In genomic region chr1:101236546-101237228, GRCh38 we compare ENCODE assay signal across 8 cellular contexts. TPM values are rescaled to one million over a fixed set of nuclear protein-coding genes. Genes with fewer than 3 reads are reported as not detected.
DNase-seq lines count a peak whose midpoint lies in the region; ATAC-seq, FAIRE-seq and TF ChIP-seq lines count a peak whose summit lies in the region.

TSS of gene S1PR1 (plus strand) at chr1:101237019. CDS start at chr1:101238985, 1,966 bp downstream.

- POLR2A ChIA-PET in A549 (lab: Yijun Ruan, JAX): no interaction called here

- peaks cover 44% of the 10 kb centered on the region for H3K36me3 Mint-ChIP-seq in T-helper 1 cell treated with Interleukin-12 subunit alpha and Interleukin-12 subunit beta and Interleukin-4 antibody, amounts not matched to agents 30 μg/mL and 1 μg/mL, for 36 hours (ENCODE audit: low read depth)
- H3K36me3 Mint-ChIP-seq in astrocyte (ENCODE audit: low read depth, unreplicated experiment): peaks cover 7% of the 10 kb centered on the region

- no peak for TF ChIP-seq POLR2A in A549 (IDR thresholded peaks at IDR 0.05; ENCODE audit: low read length)

- peak within 1 kb of the TSS; percentile 98 for H3K4me3 Mint-ChIP-seq in T-helper 1 cell treated with Interleukin-12 subunit alpha and Interleukin-12 subunit beta and Interleukin-4 antibody, amounts not matched to agents 30 μg/mL and 1 μg/mL, for 36 hours
- H3K4me3 Mint-ChIP-seq in astrocyte (ENCODE audit: unreplicated experiment): peak within 1 kb of the TSS; percentile 92

- H3K27me3 ChIP-seq in astrocyte (ENCODE audit: insufficient read depth, low read length) (no peaks in the 10 kb centered on the region), hepatocyte (peaks cover 19% of the 10 kb centered on the region)

- FAIRE-seq in A549 (lab: Jason Lieb, UNC) (no peak), astrocyte (lab: Jason Lieb, UNC) (no peak)

- no peak for TF ChIP-seq RAD21 in A549 (conservative IDR thresholded peaks at IDR 0.05 in 1 of 2, IDR thresholded peaks at IDR 0.05 in 1 of 2)

- TF ChIP-seq EP300 in A549 (IDR thresholded peaks at IDR 0.05): no peak

- WGBS in A549 (ENCODE audit: missing lambda C conversion rate): 0% methylated on average over 13 of the region's 45 CpGs
- under 1% methylated on average over 45 of the region's 45 CpGs for WGBS in hepatocyte (ENCODE audit: low lambda C conversion rate, missing lambda C conversion rate)

- no peaks in the 10 kb centered on the region for H3K79me2 ChIP-seq in astrocyte (ENCODE audit: insufficient read depth, low read length)
- H3K79me2 ChIP-seq in hepatocyte: no peaks in the 10 kb centered on the region

- H3K4me3 ChIP-seq in A549 (peak within 1 kb of the TSS; percentile 52), astrocyte (ENCODE audit: insufficient read depth, low read depth, low read length) (peak within 1 kb of the TSS; percentile 70), hepatocyte (peak within 1 kb of the TSS; percentile 81)

- intact Hi-C loops in sciatic nerve (cut with DNase I): no loop called here

- CTCF ChIA-PET in A549 (lab: Yijun Ruan, JAX): interaction anchor here (0.9 to 3.7 kb wide), 3 partner anchors 13 to 52 kb away, joined by 3 to 44 read pairs (median 6); no protein-coding TSS in a partner anchor

- no peaks in the 10 kb centered on the region for H3K9me3 ChIP-seq in A549
- H3K9me3 ChIP-seq in astrocyte (ENCODE audit: insufficient read depth, low read depth, low read length): no peaks in the 10 kb centered on the region
- no peaks in the 10 kb centered on the region for H3K9me3 ChIP-seq in hepatocyte (ENCODE audit: low read depth)

- peak within 1 kb of the TSS in 1 of 2 experiments; percentile 42; a peak in 2 of 6 replicates for H3K27ac ChIP-seq in A549
- H3K27ac ChIP-seq in astrocyte (ENCODE audit: low read depth, low read length): peak within 1 kb of the TSS; percentile 36
- peak within 1 kb of the TSS; percentile 44 for H3K27ac ChIP-seq in hepatocyte

- peaks cover 6% of the 10 kb centered on the region for H3K9me3 Mint-ChIP-seq in T-helper 1 cell treated with Interleukin-12 subunit alpha and Interleukin-12 subunit beta and Interleukin-4 antibody, amounts not matched to agents 30 μg/mL and 1 μg/mL, for 36 hours
- H3K9me3 Mint-ChIP-seq in astrocyte (ENCODE audit: unreplicated experiment): no peaks in the 10 kb centered on the region

- no peaks in the 10 kb centered on the region for H3K27me3 Mint-ChIP-seq in T-helper 1 cell treated with Interleukin-12 subunit alpha and Interleukin-12 subunit beta and Interleukin-4 antibody, amounts not matched to agents 30 μg/mL and 1 μg/mL, for 36 hours (ENCODE audit: low read depth)
- no peaks in the 10 kb centered on the region for H3K27me3 Mint-ChIP-seq in astrocyte (ENCODE audit: low read depth, unreplicated experiment)

- peaks cover 41% of the 10 kb centered on the region for H3K4me1 Mint-ChIP-seq in T-helper 1 cell treated with Interleukin-12 subunit alpha and Interleukin-12 subunit beta and Interleukin-4 antibody, amounts not matched to agents 30 μg/mL and 1 μg/mL, for 36 hours (ENCODE audit: low read depth)
- H3K4me1 Mint-ChIP-seq in astrocyte (ENCODE audit: low read depth, unreplicated experiment): peaks cover 13% of the 10 kb centered on the region

- H2AFZ ChIP-seq in astrocyte (ENCODE audit: low read depth, low read length) (peak within 1 kb of the TSS; percentile 76), hepatocyte (peak within 1 kb of the TSS; percentile 83)

- no peaks in the 10 kb centered on the region for H3K36me3 ChIP-seq in astrocyte (ENCODE audit: insufficient read depth, low read length)
- H3K36me3 ChIP-seq in hepatocyte (replicated peaks; ENCODE audit: insufficient read depth, low read depth): no peaks in the 10 kb centered on the region

- DNase-seq in A549 (ENCODE audit: low read depth in 1 of 2, low spot score in 1 of 2) (no peak), astrocyte (ENCODE audit: low read depth) (peak; percentile 38), hepatocyte (ENCODE audit: low spot score) (peak; percentile 71), sciatic nerve (ENCODE audit: low spot score) (peak; percentile 72), NCI-H1436 (lab: John Stamatoyannopoulos, UW) (no peak)

- H3K4me1 ChIP-seq in A549 (peaks cover 12% of the 10 kb centered on the region; the same call in 2 of the 3 replicates), astrocyte (ENCODE audit: insufficient read depth, low read length) (peaks cover 18% of the 10 kb centered on the region), hepatocyte (ENCODE audit: insufficient read depth) (peaks cover 5% of the 10 kb centered on the region)

- H3K27ac Mint-ChIP-seq in T-helper 1 cell treated with Interleukin-12 subunit alpha and Interleukin-12 subunit beta and Interleukin-4 antibody, amounts not matched to agents 30 μg/mL and 1 μg/mL, for 36 hours: peak within 1 kb of the TSS; percentile 94
- peak within 1 kb of the TSS; percentile 90 for H3K27ac Mint-ChIP-seq in astrocyte (ENCODE audit: unreplicated experiment)

- TF ChIP-seq CTCF in A549 (IDR thresholded peaks at IDR 0.05): no peak
- TF ChIP-seq CTCF in astrocyte (IDR thresholded peaks at IDR 0.05; ENCODE audit: insufficient read depth, low read depth, low read length): no peak
- no peak for TF ChIP-seq CTCF in hepatocyte (IDR thresholded peaks at IDR 0.05; ENCODE audit: poor library complexity)

- peak within 1 kb of the TSS; percentile 83 for H3K9ac ChIP-seq in astrocyte (ENCODE audit: low read length)

- H4K20me1 ChIP-seq in astrocyte (ENCODE audit: insufficient read depth, low read length) (no peaks in the 10 kb centered on the region), hepatocyte (ENCODE audit: insufficient read depth, poor library complexity, severe bottlenecking) (no peaks in the 10 kb centered on the region)

- ATAC-seq in A549 (peak; percentile 35 to 60; a peak in 4 of 6 replicates), GM19025 (IDR thresholded peaks at IDR 0.05; ENCODE audit: low read depth, unreplicated experiment) (peak; percentile 6), HG03280 (IDR thresholded peaks at IDR 0.05; ENCODE audit: unreplicated experiment) (peak; percentile 4), sciatic nerve (peak; percentile 70)

- no peaks in the 10 kb centered on the region for H3K9me2 ChIP-seq in hepatocyte (replicated peaks; ENCODE audit: insufficient read depth)

- peak within 1 kb of the TSS; percentile 100 for H3K4me2 ChIP-seq in A549
- peak within 1 kb of the TSS; percentile 97 for H3K4me2 ChIP-seq in astrocyte (ENCODE audit: low read length)
- peak within 1 kb of the TSS; percentile 94 for H3K4me2 ChIP-seq in hepatocyte

TF ChIP-seq in A549, 52 proteins besides CTCF, POLR2A, EP300 and RAD21:
- TF ChIP-seq ESRRA (IDR thresholded peaks at IDR 0.05; ENCODE audit: borderline replicate concordance, low read length) (no peak), RNF2 (IDR thresholded peaks at IDR 0.05; ENCODE audit: borderline replicate concordance, low read depth) (peak; percentile 96)
TF ChIP-seq in A549: peak in this region for 1.

RNA-seq across cellular contexts. Expression of gene S1PR1, which starts in this region (rescaled TPM):
- polyA plus RNA-seq in A549 (2011; rRNA removed) (not detected in 2 replicates), A549 (2017; fragmentation: RNase III; extraction: RNeasy Plus Mini Kit Qiagen cat#74134 plus additional on column Dnase treatment) (0.06 to 0.07 TPM in 2 of 3 replicates, not detected in the other), hepatocyte (9.3 and 10.0 TPM in 2 replicates)
- 0.01 TPM in 1 of 2 replicates, not detected in the other for polyA plus RNA-seq in A549 (2012; cell fraction: cytosol; rRNA removed)
- polyA plus RNA-seq in A549 (2012; cell fraction: nucleus; rRNA removed): not detected in 2 replicates
- 0.08 TPM in 1 of 2 replicates, not detected in the other for polyA minus RNA-seq in A549 (2011; rRNA and poly(A)+ RNA removed)
- total RNA-seq in astrocyte (10.6 and 14.4 TPM in 2 replicates), hepatocyte (8.7 and 9.3 TPM in 2 replicates), sciatic nerve (64.7 TPM)

Comparison
In these comparisons a context has a peak if more than half of its experiments do, and no peak if none do; other contexts are left out.
1. Peak in ATAC-seq, H3K4me3 ChIP-seq and H3K4me2 ChIP-seq in A549; RNA of the gene not detected or under 1 TPM.
2. ATAC-seq: peak in every context shown above with its lines; median percentile 70 in sciatic nerve; 48 in A549; 6 in GM19025; 4 in HG03280.
3. DNase-seq: peak in astrocyte (single experiment), hepatocyte (single experiment) and sciatic nerve (single experiment); none in A549 (0 of 2) and NCI-H1436 (single experiment).
4. Peak in every context shown above with its lines, with median percentiles within 50 percentile points of each other: H3K4me2 ChIP-seq and H3K4me3 ChIP-seq.